ENCODE assay signal across 8 cellular contexts in the genomic region with DNA sequence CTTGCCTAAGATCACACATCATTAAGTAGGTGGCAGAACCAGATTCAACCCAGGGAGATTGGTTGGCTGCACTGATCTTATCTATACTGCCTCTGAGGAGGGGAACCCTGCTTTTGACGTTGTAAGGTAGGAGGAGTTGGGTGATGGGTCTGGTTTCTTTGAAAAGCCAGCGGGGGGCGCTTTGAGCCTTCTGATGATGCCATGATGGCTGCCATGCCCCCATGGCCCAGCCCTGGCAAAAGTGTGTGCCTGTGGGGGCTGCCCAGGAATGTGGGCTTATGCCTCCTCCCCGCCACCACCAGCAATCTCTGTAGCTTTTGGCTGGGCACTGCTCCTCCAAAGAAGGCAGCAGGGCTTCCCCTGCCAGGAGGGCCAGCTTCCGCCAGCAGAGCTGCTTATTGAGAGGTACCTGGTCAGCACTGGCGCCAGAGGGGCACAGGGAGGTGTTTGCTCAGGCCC.
DNase-seq lines count a peak whose midpoint lies in the region; ATAC-seq and TF ChIP-seq lines count a peak whose summit lies in the region.

No MANE protein-coding gene starts in this region.

- no peaks in the 10 kb centered on the region for H3K9me3 ChIP-seq in Peyer's patch

- H3K4me1 ChIP-seq in foreskin keratinocyte (peaks cover 6% of the 10 kb centered on the region), Peyer's patch (peaks cover 0 to 5% (median 1%) of the 10 kb centered on the region in 4 donors)

- ATAC-seq in foreskin keratinocyte (no peak), GM21723 (IDR thresholded peaks at IDR 0.05; ENCODE audit: unreplicated experiment) (no peak), GM19452 (IDR thresholded peaks at IDR 0.05; ENCODE audit: unreplicated experiment) (no peak)

- TF ChIP-seq CTCF in C4-2B (conservative IDR thresholded peaks at IDR 0.05) (peak; percentile 42), GM10248 (IDR thresholded peaks at IDR 0.05; ENCODE audit: control extremely low read depth, extremely low read depth, low read depth, missing control alignments) (peak; percentile 26), foreskin keratinocyte (conservative IDR thresholded peaks at IDR 0.05) (peak; percentile 41), Peyer's patch (IDR thresholded peaks at IDR 0.05) (peak in 2 of 6 experiments; percentile 21 to 28)

- CTCF ChIA-PET in GM10248 (lab: Yijun Ruan, JAX), result interaction anchor here (1.4 to 1.7 kb wide), 3 partner anchors 8 to 10 kb away, joined by 5 to 7 read pairs (median 5); no protein-coding TSS in a partner anchor

- no peak for TF ChIP-seq POLR2A in Peyer's patch (IDR thresholded peaks at IDR 0.05)

- H3K27me3 ChIP-seq in foreskin keratinocyte (no peaks in the 10 kb centered on the region), Peyer's patch (no peaks in the 10 kb centered on the region)

- H3K36me3 ChIP-seq in Peyer's patch, result no peaks in the 10 kb centered on the region

- peak; percentile 52 for DNase-seq in GM10248 (ENCODE audit: extremely low spot score)
- peak; percentile 29 for DNase-seq in SK-N-DZ (ENCODE audit: low spot score)
- no peak for DNase-seq in foreskin keratinocyte
- DNase-seq in Peyer's patch, result no peak
- no peak for DNase-seq in islet precursor cell

- H3K4me3 ChIP-seq in Peyer's patch, result no peak overlapping the region

- peak overlapping the region; percentile 55 for H3K27ac ChIP-seq in C4-2B
- no peak overlapping the region for H3K27ac ChIP-seq in foreskin keratinocyte
- no peak overlapping the region for H3K27ac ChIP-seq in Peyer's patch

- POLR2A ChIA-PET in GM10248 (lab: Yijun Ruan, JAX), result no interaction called here

Comparison
In these comparisons a context has a peak if more than half of its experiments do, and no peak if none do; other contexts are left out.
1. DNase-seq: peak in GM10248 (single experiment) and SK-N-DZ (single experiment); none in foreskin keratinocyte (0 of 2), Peyer's patch (0 of 3) and islet precursor cell (single experiment).